8 cellular contexts compared by ENCODE assay signal in the genomic region with DNA sequence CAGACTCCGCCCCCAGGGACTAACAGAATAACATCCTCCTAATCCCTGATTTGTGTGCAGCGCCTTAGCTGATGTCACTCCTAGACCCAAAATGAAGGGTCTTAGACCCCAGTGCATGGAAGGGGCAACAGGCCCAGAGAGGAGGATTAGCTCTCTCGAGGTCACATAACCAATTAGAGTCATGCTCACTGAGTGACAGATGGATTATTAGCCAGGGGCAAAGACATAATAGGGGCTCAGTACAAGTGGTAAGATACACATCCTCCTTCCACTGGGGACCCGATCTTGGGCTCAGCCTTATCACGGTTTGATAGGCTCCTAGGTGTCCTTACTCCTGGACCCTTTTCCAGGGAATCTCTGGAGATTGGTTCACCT. TPM values are rescaled to one million over a fixed set of nuclear protein-coding genes. Genes with fewer than 3 reads are reported as not detected.
DNase-seq lines count a peak whose midpoint lies in the region; ATAC-seq and TF ChIP-seq lines count a peak whose summit lies in the region.

No MANE protein-coding gene starts in this region.

- peaks cover 31 to 33% of the 10 kb centered on the region in 2 donors for H3K4me1 Mint-ChIP-seq in natural killer cell treated with Interleukin-12 subunit alpha and Interleukin-12 subunit beta and Interleukin-15 and Interleukin-18, amount 100 ng/mL, for 72 hours (ENCODE audit: low read depth in 2 of 2)

- no peak for TF ChIP-seq CTCF in C4-2B (conservative IDR thresholded peaks at IDR 0.05)
- no peak for TF ChIP-seq CTCF in NB4 (IDR thresholded peaks at IDR 0.05; ENCODE audit: low read depth, low read length)

- H3K9me3 Mint-ChIP-seq in natural killer cell treated with Interleukin-12 subunit alpha and Interleukin-12 subunit beta and Interleukin-15 and Interleukin-18, amount 100 ng/mL, for 72 hours, result no peaks in the 10 kb centered on the region

- peak overlapping the region; percentile 72 to 89 for H3K27ac Mint-ChIP-seq in natural killer cell treated with Interleukin-12 subunit alpha and Interleukin-12 subunit beta and Interleukin-15 and Interleukin-18, amount 100 ng/mL, for 72 hours

- peaks cover 0 to 7% of the 10 kb centered on the region in 2 donors for H3K27me3 Mint-ChIP-seq in natural killer cell treated with Interleukin-12 subunit alpha and Interleukin-12 subunit beta and Interleukin-15 and Interleukin-18, amount 100 ng/mL, for 72 hours

- H3K4me3 ChIP-seq in NB4 (ENCODE audit: low read depth, low read length), result peak overlapping the region; percentile 39

- peak overlapping the region; percentile 86 for H3K4me3 Mint-ChIP-seq in natural killer cell treated with Interleukin-12 subunit alpha and Interleukin-12 subunit beta and Interleukin-15 and Interleukin-18, amount 100 ng/mL, for 72 hours

- ATAC-seq in natural killer cell treated with Interleukin-12 subunit alpha and Interleukin-12 subunit beta and Interleukin-15 and Interleukin-18, amount 100 ng/mL, for 72 hours, result no peak
- ATAC-seq in GM19397 (IDR thresholded peaks at IDR 0.05; ENCODE audit: unreplicated experiment), result no peak
- no peak for ATAC-seq in GM18873 (IDR thresholded peaks at IDR 0.05; ENCODE audit: low FRiP score, unreplicated experiment)

- no peaks in the 10 kb centered on the region for H3K36me3 Mint-ChIP-seq in natural killer cell treated with Interleukin-12 subunit alpha and Interleukin-12 subunit beta and Interleukin-15 and Interleukin-18, amount 100 ng/mL, for 72 hours

- no peak for TF ChIP-seq POLR2A in NB4 (IDR thresholded peaks at IDR 0.05; ENCODE audit: extremely low read depth, insufficient read length)

- peak overlapping the region; percentile 97 for H3K27ac ChIP-seq in C4-2B
- H3K27ac ChIP-seq in cingulate gyrus (ENCODE audit: low read depth, low read length), result peak overlapping the region; percentile 99

- DNase-seq in NB4 (ENCODE audit: low read depth) (no peak), KG1 (lab: John Stamatoyannopoulos, UW) (no peak), RPMI8226 (no peak)
- no peak for DNase-seq in natural killer cell treated with Interleukin-12 subunit alpha and Interleukin-12 subunit beta and Interleukin-15 and Interleukin-18, amount 100 ng/mL, for 72 hours (ENCODE audit: low spot score)

RNA-seq across cellular contexts. Expression of a gene that starts 0.9 kb away (rescaled TPM):
- total RNA-seq in natural killer cell treated with Interleukin-12 subunit alpha and Interleukin-12 subunit beta and Interleukin-15 and Interleukin-18, amount 100 ng/mL, for 72 hours, result 1 to 10 TPM; 3.0 to 4.3 TPM

RNA-seq across cellular contexts. Expression of a gene that starts 28.1 kb away (rescaled TPM):
- 10 to 100 TPM; 20.1 to 20.6 TPM for total RNA-seq in natural killer cell treated with Interleukin-12 subunit alpha and Interleukin-12 subunit beta and Interleukin-15 and Interleukin-18, amount 100 ng/mL, for 72 hours
